In the genomic region with DNA sequence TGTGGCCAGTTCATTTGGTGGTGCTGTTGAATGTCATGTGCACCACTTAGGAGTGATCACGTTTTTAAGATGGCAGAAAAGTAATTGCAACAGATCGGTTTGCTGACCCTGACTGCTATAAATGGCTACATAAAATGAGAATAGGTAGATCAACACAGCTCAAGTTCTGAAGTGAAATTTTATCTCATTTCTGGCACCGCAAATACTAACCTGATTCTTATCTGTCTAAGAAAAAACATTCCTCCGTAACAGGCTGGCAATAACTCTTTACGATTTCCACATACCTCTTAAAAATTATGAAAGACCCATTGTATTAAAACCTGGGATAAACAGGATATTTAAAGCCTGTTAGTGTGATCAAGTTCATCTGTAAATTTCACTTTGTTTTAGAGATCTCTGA, we compare ENCODE assay signal across 17 cellular contexts.
DNase-seq lines count a peak whose midpoint lies in the region; ATAC-seq and TF ChIP-seq lines count a peak whose summit lies in the region.
"Had no signal": no experiment of that assay in that cellular context is flagged by ENCODE, and none has a peak within 500 bp of the region (broad histone marks: within the 10 kb centered on the region; RNA-seq: fewer than 3 reads in every experiment).

No MANE protein-coding gene starts in this region.

- BruUV-seq in mammary epithelial cell (replicated peaks; lab: Mats Ljungman, UMichigan): no TSS peak

- CTCF ChIA-PET in mammary epithelial cell (lab: Charles Lee; ENCODE audit: low non-redundant PET): no interaction called here

- no peaks in the 10 kb centered on the region for H3K27me3 Mint-ChIP-seq in nephron (ENCODE audit: low read depth)
- H3K27me3 Mint-ChIP-seq: activated CD8-positive, alpha-beta T cell treated with anti-CD3 and anti-CD28 coated beads for 36 hours had no signal

- in situ Hi-C loops in mammary epithelial cell (cut with MboI; ENCODE audit: low sequenced_read_pairs in 2 of 2): no loop called here

- no peaks in the 10 kb centered on the region for H4K20me1 ChIP-seq in mammary epithelial cell (ENCODE audit: insufficient read depth, low read length)

- H3K27me3 ChIP-seq in mammary epithelial cell (ENCODE audit: insufficient read depth, low read length): no peaks in the 10 kb centered on the region
- no peaks in the 10 kb centered on the region for H3K27me3 ChIP-seq in heart right ventricle
- H3K27me3 ChIP-seq: foreskin keratinocyte, neutrophil had no signal

- DNase-seq in EH (ENCODE audit: low read depth) (peak; percentile 35), LoVo (ENCODE audit: low spot score) (peak; percentile 62), mammary epithelial cell (peak; percentile 62), heart right ventricle (no peak), nucleus accumbens (lab: John Stamatoyannopoulos, UW) (no peak)
- DNase-seq in activated CD8-positive, alpha-beta memory T cell treated with anti-CD3 and anti-CD28 coated beads, Interleukin-2, amount 50 U/mL, for 48 hours: no peak
- DNase-seq: activated CD8-positive, alpha-beta T cell treated with anti-CD3 and anti-CD28 coated beads for 36 hours; H7; mesendoderm; NCI-H1417; NCI-H510A; OCI-M1; SW 1271 had no signal

- no peaks in the 10 kb centered on the region for H3K9me3 Mint-ChIP-seq in nephron
- H3K9me3 Mint-ChIP-seq: activated CD8-positive, alpha-beta T cell treated with anti-CD3 and anti-CD28 coated beads for 36 hours had no signal

- H3K36me3 Mint-ChIP-seq in nephron (ENCODE audit: low read depth): no peaks in the 10 kb centered on the region

- H3K9ac ChIP-seq in mammary epithelial cell (ENCODE audit: insufficient read depth, low read length): no peak overlapping the region

- H3K36me3 ChIP-seq in mammary epithelial cell (ENCODE audit: insufficient read depth, low read length): no peaks in the 10 kb centered on the region
- H3K36me3 ChIP-seq in heart right ventricle: no peaks in the 10 kb centered on the region
- H3K36me3 ChIP-seq: neutrophil had no signal

- intact Hi-C loops in mammary epithelial cell (cut with micrococcal nuclease) (loop anchor here (5.0 kb wide), 1 partner anchor 107 kb away; no protein-coding TSS in a partner anchor), heart right ventricle (cut with DNase I) (no loop called here)

- no peaks in the 10 kb centered on the region for H3K79me2 ChIP-seq in mammary epithelial cell (ENCODE audit: insufficient read depth, low read length)

- H3K4me1 Mint-ChIP-seq in nephron: peaks cover 32% of the 10 kb centered on the region

- H3K4me1 ChIP-seq in mammary epithelial cell (ENCODE audit: insufficient read depth, low read length): peaks cover 9% of the 10 kb centered on the region
- H3K4me1 ChIP-seq in heart right ventricle: no peaks in the 10 kb centered on the region

- H3K4me3 ChIP-seq in mammary epithelial cell (replicated peaks in 1 of 3; ENCODE audit: insufficient read depth in 1 of 3, low read depth in 2 of 3, low read length in 3 of 3): peak overlapping the region in 1 of 3 experiments; percentile 8
- H3K4me3 ChIP-seq in heart right ventricle: no peak overlapping the region

- H3K4me3 Mint-ChIP-seq in nephron: no peak overlapping the region
- H3K4me3 Mint-ChIP-seq: activated CD8-positive, alpha-beta T cell treated with anti-CD3 and anti-CD28 coated beads for 36 hours had no signal

- H3K4me2 ChIP-seq in mammary epithelial cell (ENCODE audit: insufficient read depth, low read depth, low read length): peak overlapping the region; percentile 71

- H3K9me3 ChIP-seq in mammary epithelial cell (replicated peaks; ENCODE audit: insufficient read depth, low read length) (no peaks in the 10 kb centered on the region), heart right ventricle (no peaks in the 10 kb centered on the region)
- H3K9me3 ChIP-seq: neutrophil had no signal

- ATAC-seq in heart right ventricle (no peak), HG02763 (IDR thresholded peaks at IDR 0.05; ENCODE audit: unreplicated experiment) (no peak)
- ATAC-seq: activated CD8-positive, alpha-beta T cell treated with anti-CD3 and anti-CD28 coated beads for 36 hours; foreskin keratinocyte had no signal

- dilution Hi-C loops in mammary epithelial cell (cut with HindIII; ENCODE audit: low sequenced_read_pairs): no loop called here

- H3K27ac Mint-ChIP-seq in nephron: peak overlapping the region in 2 of 3 experiments; percentile 55 to 63
- H3K27ac Mint-ChIP-seq: activated CD8-positive, alpha-beta T cell treated with anti-CD3 and anti-CD28 coated beads for 36 hours had no signal

- WGBS in mammary epithelial cell (ENCODE audit: low coverage, missing lambda C conversion rate): 7% methylated on average over 5 of the region's 5 CpGs
- WGBS in heart right ventricle, 2 donors: 81 to 89% methylated on average over 5 of the region's 5 CpGs

- H3K27ac ChIP-seq in mammary epithelial cell (ENCODE audit: insufficient read depth, low read depth, low read length): peak overlapping the region; percentile 4
- no peak overlapping the region for H3K27ac ChIP-seq in heart right ventricle
- H3K27ac ChIP-seq: foreskin keratinocyte, neutrophil had no signal

- H2AFZ ChIP-seq in mammary epithelial cell (ENCODE audit: low read depth, low read length): peak overlapping the region; percentile 45

- TF ChIP-seq CTCF in mammary epithelial cell (conservative IDR thresholded peaks at IDR 0.05 in 1 of 2, IDR thresholded peaks at IDR 0.05 in 1 of 2; ENCODE audit: extremely low read depth in 1 of 2, insufficient read depth in 1 of 2, low read depth in 1 of 2, low read length in 2 of 2) (no peak), nephron (IDR thresholded peaks at IDR 0.05; ENCODE audit: unreplicated experiment in 3 of 3) (no peak), heart right ventricle (IDR thresholded peaks at IDR 0.05) (no peak)

Comparison
In these comparisons a context has a peak if more than half of its experiments do, and no peak if none do; other contexts are left out.
1. DNase-seq: peak in EH (single experiment), LoVo (single experiment) and mammary epithelial cell (single experiment); none in activated CD8-positive, alpha-beta memory T cell treated with anti-CD3 and anti-CD28 coated beads, Interleukin-2, amount 50 U/mL, for 48 hours (single experiment), heart right ventricle (0 of 2) and nucleus accumbens (0 of 56).